ENCODE assay signal across 1 cellular context in the genomic region with DNA sequence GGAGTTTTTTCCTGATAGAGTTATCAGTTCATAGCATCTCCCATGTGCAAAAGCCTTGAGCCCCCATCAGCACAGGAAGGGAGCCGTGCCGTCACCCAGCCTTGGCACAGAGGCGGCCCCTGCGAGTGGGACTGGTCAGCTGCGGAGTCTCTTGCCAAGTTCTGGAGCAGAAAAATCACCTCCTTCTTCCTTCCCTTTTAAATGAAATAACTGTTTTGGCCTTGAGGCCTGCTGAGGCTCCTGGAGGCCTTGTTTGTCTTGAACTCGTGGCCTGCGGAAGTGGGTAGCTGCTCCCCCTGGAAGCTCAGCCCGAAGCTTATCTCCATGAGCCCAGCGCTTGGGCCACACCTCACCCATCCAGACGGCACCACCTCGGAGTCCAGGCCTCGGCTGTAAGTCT.
TF ChIP-seq lines count a peak whose summit lies in the region.

No MANE protein-coding gene starts in this region.

TF ChIP-seq in WTC11, 78 proteins besides CTCF, POLR2A, EP300 and RAD21 (continued from another document):
- TF ChIP-seq, protein P1, sequence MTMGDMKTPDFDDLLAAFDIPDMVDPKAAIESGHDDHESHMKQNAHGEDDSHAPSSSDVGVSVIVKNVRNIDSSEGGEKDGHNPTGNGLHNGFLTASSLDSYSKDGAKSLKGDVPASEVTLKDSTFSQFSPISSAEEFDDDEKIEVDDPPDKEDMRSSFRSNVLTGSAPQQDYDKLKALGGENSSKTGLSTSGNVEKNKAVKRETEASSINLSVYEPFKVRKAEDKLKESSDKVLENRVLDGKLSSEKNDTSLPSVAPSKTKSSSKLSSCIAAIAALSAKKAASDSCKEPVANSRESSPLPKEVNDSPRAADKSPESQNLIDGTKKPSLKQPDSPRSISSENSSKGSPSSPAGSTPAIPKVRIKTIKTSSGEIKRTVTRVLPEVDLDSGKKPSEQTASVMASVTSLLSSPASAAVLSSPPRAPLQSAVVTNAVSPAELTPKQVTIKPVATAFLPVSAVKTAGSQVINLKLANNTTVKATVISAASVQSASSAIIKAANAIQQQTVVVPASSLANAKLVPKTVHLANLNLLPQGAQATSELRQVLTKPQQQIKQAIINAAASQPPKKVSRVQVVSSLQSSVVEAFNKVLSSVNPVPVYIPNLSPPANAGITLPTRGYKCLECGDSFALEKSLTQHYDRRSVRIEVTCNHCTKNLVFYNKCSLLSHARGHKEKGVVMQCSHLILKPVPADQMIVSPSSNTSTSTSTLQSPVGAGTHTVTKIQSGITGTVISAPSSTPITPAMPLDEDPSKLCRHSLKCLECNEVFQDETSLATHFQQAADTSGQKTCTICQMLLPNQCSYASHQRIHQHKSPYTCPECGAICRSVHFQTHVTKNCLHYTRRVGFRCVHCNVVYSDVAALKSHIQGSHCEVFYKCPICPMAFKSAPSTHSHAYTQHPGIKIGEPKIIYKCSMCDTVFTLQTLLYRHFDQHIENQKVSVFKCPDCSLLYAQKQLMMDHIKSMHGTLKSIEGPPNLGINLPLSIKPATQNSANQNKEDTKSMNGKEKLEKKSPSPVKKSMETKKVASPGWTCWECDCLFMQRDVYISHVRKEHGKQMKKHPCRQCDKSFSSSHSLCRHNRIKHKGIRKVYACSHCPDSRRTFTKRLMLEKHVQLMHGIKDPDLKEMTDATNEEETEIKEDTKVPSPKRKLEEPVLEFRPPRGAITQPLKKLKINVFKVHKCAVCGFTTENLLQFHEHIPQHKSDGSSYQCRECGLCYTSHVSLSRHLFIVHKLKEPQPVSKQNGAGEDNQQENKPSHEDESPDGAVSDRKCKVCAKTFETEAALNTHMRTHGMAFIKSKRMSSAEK (CRISPR knock-in tag; IDR thresholded peaks at IDR 0.05; ENCODE audit: borderline replicate concordance): no peak
- TF ChIP-seq GTF2I (CRISPR knock-in tag; conservative IDR thresholded peaks at IDR 0.05) (no peak), STAT6 (CRISPR knock-in tag; conservative IDR thresholded peaks at IDR 0.05; ENCODE audit: low read depth) (no peak), RELA (CRISPR knock-in tag; IDR thresholded peaks at IDR 0.05; ENCODE audit: borderline replicate concordance) (no peak)
